Comparison of ENCODE assay signal across 18 cellular contexts in the genomic region with DNA sequence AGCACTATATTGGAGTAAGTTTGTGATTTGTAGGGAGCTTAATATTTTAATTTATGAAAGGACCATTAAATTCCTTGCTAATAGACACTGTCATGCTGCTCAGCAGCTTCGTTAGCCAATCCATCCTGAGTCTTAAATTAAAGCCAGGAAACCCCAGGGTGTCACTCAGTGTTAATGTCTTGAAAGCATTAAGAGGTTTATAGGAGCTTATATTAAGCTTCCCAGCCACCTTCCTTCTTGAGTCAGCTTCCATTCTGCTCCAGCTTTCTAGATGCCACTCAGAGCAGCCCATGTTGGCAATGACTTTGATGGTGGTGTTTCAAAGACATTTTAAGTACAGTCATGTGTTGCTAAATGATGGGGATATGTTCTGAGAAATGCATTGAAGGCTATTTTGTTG. TPM values are rescaled to one million over a fixed set of nuclear protein-coding genes. Genes with fewer than 3 reads are reported as not detected.
DNase-seq lines count a peak whose midpoint lies in the region; ATAC-seq, FAIRE-seq and TF ChIP-seq lines count a peak whose summit lies in the region.
"Had no signal": no experiment of that assay in that cellular context is flagged by ENCODE, and none has a peak within 500 bp of the region (broad histone marks: within the 10 kb centered on the region; RNA-seq: fewer than 3 reads in every experiment).

No MANE protein-coding gene starts in this region.

- no peak overlapping the region for H3K27ac Mint-ChIP-seq in osteocyte (ENCODE audit: unreplicated experiment)
- H3K27ac Mint-ChIP-seq: CD4-positive, alpha-beta memory T cell had no signal

- 85 to 88% methylated on average over 1 of the region's 1 CpG for WGBS in lung, 2 donors

- H3K27me3 ChIP-seq in A673 (replicated peaks; ENCODE audit: insufficient read depth, low read depth, low read length, poor library complexity), result peaks cover 8% of the 10 kb centered on the region
- no peaks in the 10 kb centered on the region for H3K27me3 ChIP-seq in bronchial epithelial cell (ENCODE audit: control insufficient read depth, insufficient read depth, low read length)
- H3K27me3 ChIP-seq in lung (ENCODE audit: control insufficient read depth, insufficient read depth), result no peaks in the 10 kb centered on the region
- H3K27me3 ChIP-seq: BE2C had no signal

- CTCF ChIA-PET in A673 (lab: Charles Lee), result no interaction called here

- H3K36me3 ChIP-seq in A673 (ENCODE audit: insufficient read depth, low read length, poor library complexity, severe bottlenecking) (no peaks in the 10 kb centered on the region), bronchial epithelial cell (ENCODE audit: control insufficient read depth, insufficient read depth, low read length) (no peaks in the 10 kb centered on the region), lung (ENCODE audit: control insufficient read depth in 2 of 2, insufficient read depth in 2 of 2, low read length in 2 of 2) (no peaks in the 10 kb centered on the region)
- H3K36me3 ChIP-seq: BE2C, HAP-1 had no signal

- H3K4me1 ChIP-seq in A673 (ENCODE audit: insufficient read depth, low read length, poor library complexity, severe bottlenecking), result peaks cover 3% of the 10 kb centered on the region
- no peaks in the 10 kb centered on the region for H3K4me1 ChIP-seq in lung (ENCODE audit: control insufficient read depth in 2 of 2, insufficient read depth in 2 of 2, low read length in 2 of 2)
- H3K4me1 ChIP-seq: BE2C, HAP-1 had no signal

- no TSS peak for BruUV-seq in A673 (replicated peaks; lab: Mats Ljungman, UMichigan)

- FAIRE-seq in D721Med (lab: Jason Lieb, UNC), result peak; percentile 99
- peak; percentile 77 for FAIRE-seq in bronchial epithelial cell (lab: Jason Lieb, UNC)
- FAIRE-seq: A204.1, H1 had no signal

- no peaks in the 10 kb centered on the region for H3K9me3 Mint-ChIP-seq in osteocyte (ENCODE audit: unreplicated experiment)

- POLR2A ChIA-PET in A673 (lab: Charles Lee; ENCODE audit: low non-redundant PET), result interaction anchor here (0.5 kb wide), 1 partner anchor 715 kb away, joined by 3 read pairs; no protein-coding TSS in a partner anchor

- peak; percentile 59 for DNase-seq in A673 (ENCODE audit: low spot score)
- peak; percentile 60 for DNase-seq in D721Med (ENCODE audit: insufficient read length, low spot score)
- no peak for DNase-seq in bronchial epithelial cell (ENCODE audit: low read depth)
- peak; percentile 2 for DNase-seq in lung (ENCODE audit: low spot score)
- DNase-seq in NCI-H2029 treated with DMSO at 0.1 percent for 48 hours (lab: John Stamatoyannopoulos, UW), result no peak
- no peak for DNase-seq in kidney tubule cell (ENCODE audit: low spot score)
- DNase-seq in osteocyte (ENCODE audit: extremely low spot score, unreplicated experiment), result no peak
- DNase-seq: BE2C; CD4-positive, alpha-beta memory T cell; COR-L47; DMS53; GF-D8 had no signal

- H3K27me3 Mint-ChIP-seq in osteocyte (ENCODE audit: unreplicated experiment), result peaks cover 34% of the 10 kb centered on the region

- H3K36me3 Mint-ChIP-seq in osteocyte (ENCODE audit: unreplicated experiment), result no peaks in the 10 kb centered on the region
- H3K36me3 Mint-ChIP-seq: CD4-positive, alpha-beta memory T cell had no signal

- intact Hi-C loops in A673 (cut with micrococcal nuclease; ENCODE audit: unreplicated experiment), result no loop called here

- no peak overlapping the region for H3K4me3 ChIP-seq in A673 (ENCODE audit: low read depth, low read length, poor library complexity, severe bottlenecking)
- H3K4me3 ChIP-seq in bronchial epithelial cell (ENCODE audit: low read depth, low read length), result no peak overlapping the region
- H3K4me3 ChIP-seq in lung, result no peak overlapping the region
- H3K4me3 ChIP-seq: HAP-1 had no signal

- no peak overlapping the region for H3K27ac ChIP-seq in A673 (ENCODE audit: low read depth, low read length, poor library complexity, severe bottlenecking)
- no peak overlapping the region for H3K27ac ChIP-seq in lung (ENCODE audit: low read depth in 1 of 2, low read length in 1 of 2)
- H3K27ac ChIP-seq: C4-2B, HL-60 had no signal

- no peak for TF ChIP-seq CTCF in A673 (conservative IDR thresholded peaks at IDR 0.05; ENCODE audit: low read depth, low read length)
- no peak for TF ChIP-seq CTCF in D721Med (IDR thresholded peaks at IDR 0.05; ENCODE audit: insufficient read depth, missing control alignments)
- no peak for TF ChIP-seq CTCF in bronchial epithelial cell (IDR thresholded peaks at IDR 0.05; ENCODE audit: insufficient read depth, low read length, severe bottlenecking)
- TF ChIP-seq CTCF in lung (IDR thresholded peaks at IDR 0.05; ENCODE audit: control extremely low read depth, extremely low read depth), result no peak
- TF ChIP-seq CTCF in osteocyte (IDR thresholded peaks at IDR 0.05), result no peak

- H3K4me3 Mint-ChIP-seq in osteocyte (ENCODE audit: unreplicated experiment), result no peak overlapping the region
- H3K4me3 Mint-ChIP-seq: CD4-positive, alpha-beta memory T cell had no signal

- H3K9me3 ChIP-seq in A673 (ENCODE audit: low read depth, low read length, poor library complexity, severe bottlenecking) (no peaks in the 10 kb centered on the region), lung (ENCODE audit: control insufficient read depth in 2 of 2, insufficient read depth in 1 of 2, low read length in 1 of 2) (peaks cover 0 to 2% of the 10 kb centered on the region in 2 donors)
- H3K9me3 ChIP-seq: BE2C, HAP-1 had no signal

- no peaks in the 10 kb centered on the region for H3K4me1 Mint-ChIP-seq in osteocyte (ENCODE audit: unreplicated experiment)

- no peak for ATAC-seq in lung (ENCODE audit: insufficient read depth, low FRiP score)

RNA-seq across cellular contexts. Expression of gene PROM1, which starts 27.1 kb away (rescaled TPM):
- 13.9 and 18.3 TPM in 2 replicates for total RNA-seq in A673 (2021)
- total RNA-seq in bronchial epithelial cell, result 0.13 and 0.26 TPM in 2 replicates
- 10 to 100 TPM; 42.7 to 49.5 TPM for total RNA-seq in lung
- 10 to 100 TPM in 1 of 2 donors, 1 to 10 TPM in 1; 6.7 to 12.4 TPM for polyA plus RNA-seq in lung
- total RNA-seq in osteocyte, result not detected in 2 replicates
- total RNA-seq: CD4-positive, alpha-beta memory T cell had no signal
- polyA plus RNA-seq: AG04450; CD4-positive, alpha-beta memory T cell had no signal

Comparison
In these comparisons a context has a peak if more than half of its experiments do, and no peak if none do; other contexts are left out.
1. DNase-seq: peak in A673 (single experiment), D721Med (single experiment) and lung (single experiment); none in bronchial epithelial cell (single experiment), NCI-H2029 treated with DMSO at 0.1 percent for 48 hours (single experiment), kidney tubule cell (single experiment) and osteocyte (single experiment).
2. RNA of gene PROM1, which starts 27.1 kb away (total RNA-seq): 42.7 to 49.5 TPM in lung and 13.9 to 18.3 TPM in A673; 0.13 to 0.26 TPM in bronchial epithelial cell and not detected in osteocyte; every median in the first group is over 10 times any median in the second.